8 cellular contexts compared by ENCODE assay signal in the genomic region with DNA sequence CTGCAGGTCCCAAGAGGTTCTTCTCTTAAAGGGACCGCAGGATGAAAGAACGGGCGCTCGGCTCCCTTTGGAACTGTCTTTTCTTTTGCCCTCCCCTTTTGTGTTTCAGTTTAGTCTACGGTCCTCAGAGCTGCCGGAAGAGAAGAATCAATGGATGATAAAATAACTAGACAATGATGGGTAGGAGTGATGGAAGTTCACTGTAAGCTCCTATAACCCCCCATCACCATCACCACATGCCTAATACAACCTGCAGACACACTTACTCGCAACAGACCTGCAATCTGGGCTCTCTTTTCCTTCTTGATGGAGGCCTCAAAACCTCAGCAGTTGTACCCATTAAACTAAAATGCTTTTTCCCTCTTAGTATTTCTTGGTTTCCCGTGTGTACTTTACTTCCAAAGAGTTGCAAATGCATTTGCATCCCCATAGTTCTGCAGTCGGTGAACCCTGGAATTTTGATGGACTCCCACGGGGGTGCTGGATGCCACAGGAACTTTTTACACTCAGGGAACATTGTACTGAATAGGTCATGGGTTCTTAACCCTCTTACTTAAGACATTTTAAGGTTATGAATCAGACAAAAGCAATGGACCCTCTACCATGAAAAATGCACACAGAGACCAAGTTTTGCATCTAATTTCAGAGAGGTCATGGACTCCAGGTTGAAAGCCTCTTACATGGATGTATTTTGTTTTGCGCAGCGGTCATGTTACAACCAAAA. TPM values are rescaled to one million over a fixed set of nuclear protein-coding genes. Genes with fewer than 3 reads are reported as not detected.
DNase-seq lines count a peak whose midpoint lies in the region; ATAC-seq and TF ChIP-seq lines count a peak whose summit lies in the region.

No MANE protein-coding gene starts in this region.

- H3K27me3 Mint-ChIP-seq in Calu3 (ENCODE audit: unreplicated experiment) (no peaks in the 10 kb centered on the region), nephron progenitor cell (ENCODE audit: low read depth, poor library complexity) (peaks cover 5% of the 10 kb centered on the region)
- no peaks in the 10 kb centered on the region for H3K27me3 Mint-ChIP-seq in central memory CD8-positive, alpha-beta T cell

- BruUV-seq in Calu3 (replicated peaks; lab: Mats Ljungman, UMichigan), result no TSS peak

- H3K27ac Mint-ChIP-seq in Calu3 (ENCODE audit: unreplicated experiment), result peak overlapping the region; percentile 95
- H3K27ac Mint-ChIP-seq in central memory CD8-positive, alpha-beta T cell (ENCODE audit: low read depth), result peak overlapping the region; percentile 100
- H3K27ac Mint-ChIP-seq in nephron progenitor cell, result peak overlapping the region; percentile 100

- TF ChIP-seq CTCF in Calu3 (IDR thresholded peaks at IDR 0.05; ENCODE audit: unreplicated experiment) (no peak), nephron progenitor cell (IDR thresholded peaks at IDR 0.05) (no peak)

- peaks cover 24% of the 10 kb centered on the region for H3K4me1 Mint-ChIP-seq in Calu3 (ENCODE audit: low read depth, unreplicated experiment)
- H3K4me1 Mint-ChIP-seq in central memory CD8-positive, alpha-beta T cell, result peaks cover 27% of the 10 kb centered on the region
- H3K4me1 Mint-ChIP-seq in nephron progenitor cell, result peaks cover 54% of the 10 kb centered on the region

- H3K9ac ChIP-seq in HUES64 (ENCODE audit: low read depth, low read length), result peak overlapping the region; percentile 65

- no peaks in the 10 kb centered on the region for H3K27me3 ChIP-seq in HUES64 (ENCODE audit: insufficient read depth, low read length)

- H3K9me3 ChIP-seq in HUES64 (ENCODE audit: insufficient read depth, low read depth, low read length), result peaks cover 13% of the 10 kb centered on the region

- H3K4me3 Mint-ChIP-seq in Calu3 (ENCODE audit: low read depth, unreplicated experiment) (peak overlapping the region; percentile 95), nephron progenitor cell (peak overlapping the region; percentile 93)
- H3K4me3 Mint-ChIP-seq in central memory CD8-positive, alpha-beta T cell, result peak overlapping the region; percentile 99

- intact Hi-C loops in Calu3 (cut with micrococcal nuclease; ENCODE audit: unreplicated experiment), result no loop called here
- intact Hi-C loops in head of caudate nucleus (cut with DNase I), result loop anchor here (10.0 kb wide), 2 partner anchors 47 to 153 kb away; partner anchors contain the start of genes PIP5K1A, PSMB4 and VPS72

- DNase-seq in Calu3 (no peak), nephron progenitor cell (no peak), NCI-H1930 (lab: John Stamatoyannopoulos, UW) (no peak), head of caudate nucleus (no peak), KG1 (lab: John Stamatoyannopoulos, UW) (no peak)
- no peak for DNase-seq in central memory CD8-positive, alpha-beta T cell (ENCODE audit: low spot score in 2 of 2)

- H3K36me3 ChIP-seq in HUES64 (ENCODE audit: insufficient read depth, low read length), result peaks cover 31% of the 10 kb centered on the region

- WGBS in HUES64, result 34% methylated on average over 10 of the region's 12 CpGs

- H3K4me3 ChIP-seq in HUES64 (ENCODE audit: low read length), result peak overlapping the region; percentile 80

- CTCF ChIA-PET in Calu3 (lab: Charles Lee), result no interaction called here

- peaks cover 8% of the 10 kb centered on the region for H3K9me3 Mint-ChIP-seq in Calu3 (ENCODE audit: low read depth, unreplicated experiment)
- no peaks in the 10 kb centered on the region for H3K9me3 Mint-ChIP-seq in central memory CD8-positive, alpha-beta T cell
- H3K9me3 Mint-ChIP-seq in nephron progenitor cell, result peaks cover 24% of the 10 kb centered on the region

- H3K36me3 Mint-ChIP-seq in Calu3 (ENCODE audit: insufficient read depth, unreplicated experiment) (peaks cover 34% of the 10 kb centered on the region), nephron progenitor cell (ENCODE audit: low read depth) (peaks cover 49% of the 10 kb centered on the region)
- H3K36me3 Mint-ChIP-seq in central memory CD8-positive, alpha-beta T cell (ENCODE audit: insufficient read depth), result peaks cover 32% of the 10 kb centered on the region

- ATAC-seq in central memory CD8-positive, alpha-beta T cell (replicated peaks; ENCODE audit: extremely low read depth, poor library complexity, severe bottlenecking), result peak; percentile 5
- no peak for ATAC-seq in GM18858 (IDR thresholded peaks at IDR 0.05; ENCODE audit: unreplicated experiment)

- peak overlapping the region; percentile 75 for H3K27ac ChIP-seq in HUES64 (ENCODE audit: low read depth, low read length)

- H3K4me1 ChIP-seq in HUES64 (ENCODE audit: insufficient read depth, low read length), result peaks cover 16% of the 10 kb centered on the region

RNA-seq across cellular contexts. Expression of gene RFX5, which starts 0.6 kb away (rescaled TPM):
- total RNA-seq in Calu3 (2022), result 82.4 and 88.1 TPM in 2 replicates
- polyA plus RNA-seq in HUES64 (2013, experiment 1 of 2), result 32.0 TPM
- 37.3 TPM for polyA plus RNA-seq in HUES64 (2013, experiment 2 of 2)

RNA-seq across cellular contexts. Expression of gene PI4KB, which starts 20.5 kb away (rescaled TPM):
- total RNA-seq in Calu3 (2022), result 50.7 and 57.6 TPM in 2 replicates
- 20.9 TPM for polyA plus RNA-seq in HUES64 (2013, experiment 1 of 2)
- 19.0 TPM for polyA plus RNA-seq in HUES64 (2013, experiment 2 of 2)

RNA-seq across cellular contexts. Expression of gene SELENBP1, which starts 24.8 kb away (rescaled TPM):
- total RNA-seq in Calu3 (2022), result 7.8 and 9.8 TPM in 2 replicates
- 18.6 TPM for polyA plus RNA-seq in HUES64 (2013, experiment 1 of 2)
- 25.8 TPM for polyA plus RNA-seq in HUES64 (2013, experiment 2 of 2)

RNA-seq across cellular contexts. Expression of gene PSMB4, which starts 51.7 kb away (rescaled TPM):
- 355 and 411 TPM in 2 replicates for total RNA-seq in Calu3 (2022)
- polyA plus RNA-seq in HUES64 (2013, experiment 1 of 2), result 356 TPM
- polyA plus RNA-seq in HUES64 (2013, experiment 2 of 2), result 290 TPM
